1 cellular context compared by ENCODE assay signal in the genomic region with DNA sequence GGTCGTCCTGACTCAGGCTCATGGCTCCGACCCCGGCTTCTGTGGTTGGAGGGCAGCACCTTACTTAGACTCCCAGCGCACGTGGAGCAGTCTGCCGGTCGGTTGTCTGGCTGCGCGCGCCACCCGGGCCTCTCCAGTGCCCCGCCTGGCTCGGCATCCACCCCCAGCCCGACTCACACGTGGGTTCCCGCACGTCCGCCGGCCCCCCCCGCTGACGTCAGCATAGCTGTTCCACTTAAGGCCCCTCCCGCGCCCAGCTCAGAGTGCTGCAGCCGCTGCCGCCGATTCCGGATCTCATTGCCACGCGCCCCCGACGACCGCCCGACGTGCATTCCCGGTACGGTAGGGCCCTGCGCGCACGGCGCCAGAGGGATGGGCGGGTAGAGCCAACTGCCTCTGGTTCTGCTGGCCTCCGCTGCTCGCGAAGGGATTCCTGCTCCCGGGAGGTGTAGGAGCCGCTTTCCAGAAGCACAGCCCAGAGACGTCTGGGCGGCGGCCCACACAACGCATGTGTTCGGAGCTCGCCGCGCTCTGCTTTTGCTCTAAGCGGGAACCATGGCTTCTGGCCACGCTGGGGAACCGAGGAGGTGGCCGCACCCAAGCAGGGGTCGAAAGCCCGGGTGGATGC.
TF ChIP-seq lines count a peak whose summit lies in the region.

Gene LDHA (plus strand): TSS at position 264 of the 628 bp plus-strand sequence. CDS start 2,280 bp downstream, outside the sequence.

TF ChIP-seq in HepG2, 621 proteins besides CTCF, POLR2A, EP300 and RAD21 (continued from another document and continues in another):
- peak; percentile 69; the same call in 1 of the 2 replicates for TF ChIP-seq ATF6 (CRISPR knock-in tag; conservative IDR thresholded peaks at IDR 0.05)
- TF ChIP-seq SMARCE1 (IDR thresholded peaks at IDR 0.05; ENCODE audit: borderline replicate concordance) = no peak
- peak; percentile 94 for TF ChIP-seq ZNF292 (CRISPR knock-in tag; IDR thresholded peaks at IDR 0.05; ENCODE audit: borderline replicate concordance, low read depth)
- peak; percentile 44 for TF ChIP-seq BCL6 (CRISPR knock-in tag; IDR thresholded peaks at IDR 0.05)
- peak; percentile 95 for TF ChIP-seq ZNF138 (CRISPR knock-in tag; IDR thresholded peaks at IDR 0.05; ENCODE audit: low read depth)
- TF ChIP-seq ZMAT3 (CRISPR knock-in tag; conservative IDR thresholded peaks at IDR 0.05) = peak; percentile 99
- TF ChIP-seq, protein P1, sequence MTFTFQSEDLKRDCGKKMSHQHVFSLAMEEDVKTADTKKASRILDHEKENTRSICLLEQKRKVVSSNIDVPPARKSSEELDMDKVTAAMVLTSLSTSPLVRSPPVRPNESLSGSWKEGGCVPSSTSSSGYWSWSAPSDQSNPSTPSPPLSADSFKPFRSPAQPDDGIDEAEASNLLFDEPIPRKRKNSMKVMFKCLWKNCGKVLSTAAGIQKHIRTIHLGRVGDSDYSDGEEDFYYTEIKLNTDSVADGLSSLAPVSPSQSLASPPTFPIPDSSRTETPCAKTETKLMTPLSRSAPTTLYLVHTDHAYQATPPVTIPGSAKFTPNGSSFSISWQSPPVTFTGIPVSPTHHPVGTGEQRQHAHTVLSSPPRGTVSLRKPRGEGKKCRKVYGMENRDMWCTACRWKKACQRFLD (CRISPR knock-in tag; IDR thresholded peaks at IDR 0.05; ENCODE audit: borderline replicate concordance) = peak; percentile 98
- peak; percentile 95 for TF ChIP-seq DNMT3B (CRISPR knock-in tag; conservative IDR thresholded peaks at IDR 0.05)
- TF ChIP-seq THYN1 (CRISPR knock-in tag; IDR thresholded peaks at IDR 0.05; ENCODE audit: borderline replicate concordance, low read depth) = peak; percentile 92; the same call in 1 of the 2 replicates
- TF ChIP-seq ZNF205 (CRISPR knock-in tag; IDR thresholded peaks at IDR 0.05) = peak; percentile 67; the same call in 1 of the 2 replicates
- peak; percentile 96 for TF ChIP-seq ZBTB38 (CRISPR knock-in tag; IDR thresholded peaks at IDR 0.05)
- TF ChIP-seq NFIC (IDR thresholded peaks at IDR 0.05; ENCODE audit: low read length) = no peak
- peak; percentile 100 for TF ChIP-seq CCDC6 (CRISPR knock-in tag; IDR thresholded peaks at IDR 0.05)
- TF ChIP-seq ZNF33A (CRISPR knock-in tag; IDR thresholded peaks at IDR 0.05; ENCODE audit: borderline replicate concordance) = peak; percentile 87
- TF ChIP-seq ZNF180 (CRISPR knock-in tag; IDR thresholded peaks at IDR 0.05; ENCODE audit: borderline replicate concordance, low read depth) = no peak
- peak; percentile 64; the same call in 1 of the 2 replicates for TF ChIP-seq ZNF143 (CRISPR knock-in tag; IDR thresholded peaks at IDR 0.05)
- TF ChIP-seq ZNF20 (CRISPR knock-in tag; IDR thresholded peaks at IDR 0.05) = peak; percentile 97
- peak; percentile 98 for TF ChIP-seq ARID4A (CRISPR knock-in tag; IDR thresholded peaks at IDR 0.05; ENCODE audit: borderline replicate concordance)
- no peak for TF ChIP-seq SYNCRIP (IDR thresholded peaks at IDR 0.05; ENCODE audit: insufficient read depth, low read depth, low read length)
- TF ChIP-seq, protein P2, sequence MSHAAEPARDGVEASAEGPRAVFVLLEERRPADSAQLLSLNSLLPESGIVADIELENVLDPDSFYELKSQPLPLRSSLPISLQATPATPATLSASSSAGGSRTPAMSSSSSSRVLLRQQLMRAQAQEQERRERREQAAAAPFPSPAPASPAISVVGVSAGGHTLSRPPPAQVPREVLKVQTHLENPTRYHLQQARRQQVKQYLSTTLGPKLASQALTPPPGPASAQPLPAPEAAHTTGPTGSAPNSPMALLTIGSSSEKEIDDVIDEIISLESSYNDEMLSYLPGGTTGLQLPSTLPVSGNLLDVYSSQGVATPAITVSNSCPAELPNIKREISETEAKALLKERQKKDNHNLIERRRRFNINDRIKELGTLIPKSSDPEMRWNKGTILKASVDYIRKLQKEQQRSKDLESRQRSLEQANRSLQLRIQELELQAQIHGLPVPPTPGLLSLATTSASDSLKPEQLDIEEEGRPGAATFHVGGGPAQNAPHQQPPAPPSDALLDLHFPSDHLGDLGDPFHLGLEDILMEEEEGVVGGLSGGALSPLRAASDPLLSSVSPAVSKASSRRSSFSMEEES (CRISPR knock-in tag; IDR thresholded peaks at IDR 0.05) = peak; percentile 90
- TF ChIP-seq ZNF224 (CRISPR knock-in tag; IDR thresholded peaks at IDR 0.05) = peak; percentile 90; the same call in 1 of the 2 replicates
- TF ChIP-seq KLF12 (CRISPR knock-in tag; IDR thresholded peaks at IDR 0.05; ENCODE audit: borderline replicate concordance) = no peak
- peak; percentile 90; the same call in 1 of the 2 replicates for TF ChIP-seq EEA1 (CRISPR knock-in tag; IDR thresholded peaks at IDR 0.05; ENCODE audit: borderline replicate concordance)
- peak; percentile 22; the same call in 1 of the 2 replicates for TF ChIP-seq ZBTB21 (CRISPR knock-in tag; IDR thresholded peaks at IDR 0.05)
- peak; percentile 94; the same call in 1 of the 2 replicates for TF ChIP-seq LBX2 (CRISPR knock-in tag; IDR thresholded peaks at IDR 0.05; ENCODE audit: borderline replicate concordance)
- TF ChIP-seq ZNF430 (CRISPR knock-in tag; IDR thresholded peaks at IDR 0.05) = peak; percentile 98
- no peak; the same call in 1 of the 2 replicates for TF ChIP-seq MTF1 (CRISPR knock-in tag; IDR thresholded peaks at IDR 0.05)
- peak; percentile 68 for TF ChIP-seq YY1 (IDR thresholded peaks at IDR 0.05; ENCODE audit: insufficient read depth, insufficient replicate concordance, low read depth, low read length)
- TF ChIP-seq NFIB (CRISPR knock-in tag; IDR thresholded peaks at IDR 0.05; ENCODE audit: borderline replicate concordance) = no peak
- no peak for TF ChIP-seq RFX3 (CRISPR knock-in tag; IDR thresholded peaks at IDR 0.05)
- peak; percentile 99 for TF ChIP-seq ZNF333 (CRISPR knock-in tag; IDR thresholded peaks at IDR 0.05; ENCODE audit: borderline replicate concordance)
- TF ChIP-seq, protein P3, sequence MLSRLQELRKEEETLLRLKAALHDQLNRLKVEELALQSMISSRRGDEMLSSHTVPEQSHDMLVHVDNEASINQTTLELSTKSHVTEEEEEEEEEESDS (CRISPR knock-in tag; IDR thresholded peaks at IDR 0.05; ENCODE audit: borderline replicate concordance) = no peak; the same call in 1 of the 2 replicates
- peak; percentile 92 for TF ChIP-seq ZNF574 (CRISPR knock-in tag; IDR thresholded peaks at IDR 0.05)
- no peak for TF ChIP-seq PAF1 (CRISPR knock-in tag; IDR thresholded peaks at IDR 0.05)
- TF ChIP-seq CREB1 (IDR thresholded peaks at IDR 0.05) = peak; percentile 96
- TF ChIP-seq CREB1 (CRISPR knock-in tag; IDR thresholded peaks at IDR 0.05) = peak; percentile 98
- TF ChIP-seq, protein P4, sequence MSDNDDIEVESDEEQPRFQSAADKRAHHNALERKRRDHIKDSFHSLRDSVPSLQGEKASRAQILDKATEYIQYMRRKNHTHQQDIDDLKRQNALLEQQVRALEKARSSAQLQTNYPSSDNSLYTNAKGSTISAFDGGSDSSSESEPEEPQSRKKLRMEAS (IDR thresholded peaks at IDR 0.05) = peak; percentile 100
- no peak for TF ChIP-seq NFRKB (IDR thresholded peaks at IDR 0.05)
- TF ChIP-seq SCMH1 (CRISPR knock-in tag; IDR thresholded peaks at IDR 0.05; ENCODE audit: borderline replicate concordance) = no peak
- no peak for TF ChIP-seq NFE2L2 (IDR thresholded peaks at IDR 0.05; ENCODE audit: low read length)
- no peak for TF ChIP-seq KDM6A (CRISPR knock-in tag; IDR thresholded peaks at IDR 0.05; ENCODE audit: low read depth)
- TF ChIP-seq ZBTB7A (CRISPR knock-in tag; IDR thresholded peaks at IDR 0.05) = peak; percentile 60; the same call in 1 of the 2 replicates
- TF ChIP-seq ZNF235 (CRISPR knock-in tag; IDR thresholded peaks at IDR 0.05; ENCODE audit: borderline replicate concordance) = peak; percentile 98
- peak; percentile 91; the same call in 1 of the 2 replicates for TF ChIP-seq ZNF816 (CRISPR knock-in tag; IDR thresholded peaks at IDR 0.05; ENCODE audit: borderline replicate concordance)
- peak; percentile 84; the same call in 1 of the 2 replicates for TF ChIP-seq ELF4 (CRISPR knock-in tag; IDR thresholded peaks at IDR 0.05; ENCODE audit: borderline replicate concordance)
- no peak for TF ChIP-seq TCF7L2 (IDR thresholded peaks at IDR 0.05; ENCODE audit: low read depth, low read length)
- 0 out of 2 replicates have a peak, but pooled peaks have one; percentile 33 for TF ChIP-seq ETV5 (CRISPR knock-in tag; IDR thresholded peaks at IDR 0.05; ENCODE audit: borderline replicate concordance)
- TF ChIP-seq, protein P5, sequence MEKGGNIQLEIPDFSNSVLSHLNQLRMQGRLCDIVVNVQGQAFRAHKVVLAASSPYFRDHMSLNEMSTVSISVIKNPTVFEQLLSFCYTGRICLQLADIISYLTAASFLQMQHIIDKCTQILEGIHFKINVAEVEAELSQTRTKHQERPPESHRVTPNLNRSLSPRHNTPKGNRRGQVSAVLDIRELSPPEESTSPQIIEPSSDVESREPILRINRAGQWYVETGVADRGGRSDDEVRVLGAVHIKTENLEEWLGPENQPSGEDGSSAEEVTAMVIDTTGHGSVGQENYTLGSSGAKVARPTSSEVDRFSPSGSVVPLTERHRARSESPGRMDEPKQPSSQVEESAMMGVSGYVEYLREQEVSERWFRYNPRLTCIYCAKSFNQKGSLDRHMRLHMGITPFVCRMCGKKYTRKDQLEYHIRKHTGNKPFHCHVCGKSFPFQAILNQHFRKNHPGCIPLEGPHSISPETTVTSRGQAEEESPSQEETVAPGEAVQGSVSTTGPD (CRISPR knock-in tag; IDR thresholded peaks at IDR 0.05) = peak; percentile 85
- TF ChIP-seq ZNF460 (CRISPR knock-in tag; IDR thresholded peaks at IDR 0.05; ENCODE audit: borderline replicate concordance) = no peak; the same call in 1 of the 2 replicates
- peak; percentile 99 for TF ChIP-seq BORCS8-MEF2B (CRISPR knock-in tag; IDR thresholded peaks at IDR 0.05)
- peak; percentile 80 for TF ChIP-seq KMT2A (CRISPR knock-in tag; IDR thresholded peaks at IDR 0.05)
